In genomic region chr3:172596394-172596706, GRCh38 we compare ENCODE assay signal across 8 cellular contexts.
A peak's percentile ranks its signal among the peaks of the same experiment; 100 is the strongest.
DNase-seq lines count a peak whose midpoint lies in the region; FAIRE-seq and TF ChIP-seq lines count a peak whose summit lies in the region.
"Had no signal": no experiment of that assay in that cellular context is flagged by ENCODE, and none has a peak within 500 bp of the region (broad histone marks: within the 10 kb centered on the region; RNA-seq: fewer than 3 reads in every experiment).

No MANE protein-coding gene starts in this region.

- H3K4me1 ChIP-seq in CD8-positive, alpha-beta memory T cell (ENCODE audit: insufficient read depth, low read length), result peaks cover 33% of the 10 kb centered on the region
- H3K4me1 ChIP-seq in endothelial cell of umbilical vein (ENCODE audit: control insufficient read depth, extremely low read depth, insufficient read depth, low read length), result peaks cover 16% of the 10 kb centered on the region

- H3K36me3 Mint-ChIP-seq in CD8-positive, alpha-beta memory T cell, result no peaks in the 10 kb centered on the region
- H3K36me3 Mint-ChIP-seq in progenitor cell of endocrine pancreas (ENCODE audit: insufficient read depth), result no peaks in the 10 kb centered on the region

- peak overlapping the region; percentile 39 for H3K4me3 ChIP-seq in CD8-positive, alpha-beta memory T cell (ENCODE audit: low read length)
- H3K4me3 ChIP-seq in endothelial cell of umbilical vein (replicated peaks in 1 of 3; ENCODE audit: insufficient read depth in 1 of 3, low read depth in 1 of 3, low read length in 3 of 3), result no peak overlapping the region

- H3K27me3 ChIP-seq in CD8-positive, alpha-beta memory T cell (ENCODE audit: insufficient read depth, low read length, poor library complexity, severe bottlenecking), result no peaks in the 10 kb centered on the region
- no peaks in the 10 kb centered on the region for H3K27me3 ChIP-seq in endothelial cell of umbilical vein (ENCODE audit: control insufficient read depth in 2 of 2, insufficient read depth in 2 of 2, low read length in 2 of 2)

- H4K20me1 ChIP-seq in endothelial cell of umbilical vein (replicated peaks; ENCODE audit: control insufficient read depth, extremely low read depth, insufficient read depth, low read length), result no peaks in the 10 kb centered on the region

- no peaks in the 10 kb centered on the region for H3K36me3 ChIP-seq in CD8-positive, alpha-beta memory T cell (ENCODE audit: insufficient read depth, low read length)
- no peaks in the 10 kb centered on the region for H3K36me3 ChIP-seq in endothelial cell of umbilical vein (ENCODE audit: control insufficient read depth in 2 of 2, extremely low read depth in 1 of 2, insufficient read depth in 2 of 2, low read length in 2 of 2)

- no peaks in the 10 kb centered on the region for H3K9me3 Mint-ChIP-seq in CD8-positive, alpha-beta memory T cell
- H3K9me3 Mint-ChIP-seq in progenitor cell of endocrine pancreas (ENCODE audit: low read depth), result peaks cover 3% of the 10 kb centered on the region

- no peaks in the 10 kb centered on the region for H3K9me3 ChIP-seq in CD8-positive, alpha-beta memory T cell (ENCODE audit: low read length)
- no peaks in the 10 kb centered on the region for H3K9me3 ChIP-seq in endothelial cell of umbilical vein (replicated peaks; ENCODE audit: control insufficient read depth, insufficient read depth, low read length)

- DNase-seq in CD8-positive, alpha-beta memory T cell, result no peak
- DNase-seq in RWPE1 (ENCODE audit: low spot score), result no peak
- no peak for DNase-seq in endothelial cell of umbilical vein (ENCODE audit: low read depth, low spot score)
- no peak for DNase-seq in progenitor cell of endocrine pancreas (ENCODE audit: low spot score, unreplicated experiment)
- no peak for DNase-seq in GM03348 (ENCODE audit: low spot score)
- no peak for DNase-seq in Ammon's horn (ENCODE audit: low spot score)
- no peak for DNase-seq in NCI-H69 (lab: John Stamatoyannopoulos, UW)
- DNase-seq: activated CD4-positive, CD25-positive, alpha-beta regulatory T cell had no signal

- BruUV-seq in endothelial cell of umbilical vein (replicated peaks; lab: Mats Ljungman, UMichigan), result no TSS peak

- peak; percentile 63 for TF ChIP-seq CTCF in RWPE1 (conservative IDR thresholded peaks at IDR 0.05; ENCODE audit: low read depth)
- no peak for TF ChIP-seq CTCF in endothelial cell of umbilical vein (IDR thresholded peaks at IDR 0.05; ENCODE audit: extremely low read depth in 1 of 2, insufficient read depth in 1 of 2, low read depth in 1 of 2, low read length in 2 of 2)
- TF ChIP-seq CTCF in progenitor cell of endocrine pancreas (IDR thresholded peaks at IDR 0.05; ENCODE audit: unreplicated experiment), result no peak

- H3K27me3 Mint-ChIP-seq in CD8-positive, alpha-beta memory T cell, result no peaks in the 10 kb centered on the region
- no peaks in the 10 kb centered on the region for H3K27me3 Mint-ChIP-seq in progenitor cell of endocrine pancreas

- no peak for FAIRE-seq in endothelial cell of umbilical vein (lab: Jason Lieb, UNC)

- no peak for TF ChIP-seq POLR2A in endothelial cell of umbilical vein (IDR thresholded peaks at IDR 0.05; ENCODE audit: low read depth, low read length)

- no peak overlapping the region for H2AFZ ChIP-seq in endothelial cell of umbilical vein (ENCODE audit: low read depth, low read length)

- no peaks in the 10 kb centered on the region for H3K9me1 ChIP-seq in endothelial cell of umbilical vein (replicated peaks; ENCODE audit: control insufficient read depth, extremely low read depth, insufficient read depth, low read length)

- H3K4me2 ChIP-seq in endothelial cell of umbilical vein (ENCODE audit: insufficient read depth, low read length), result peak overlapping the region; percentile 60

- no peak overlapping the region for H3K27ac ChIP-seq in CD8-positive, alpha-beta memory T cell (ENCODE audit: low read depth, low read length)
- H3K27ac ChIP-seq in RWPE1 (no peak overlapping the region), endothelial cell of umbilical vein (ENCODE audit: insufficient read depth, low read depth, low read length) (no peak overlapping the region)

- H3K9ac ChIP-seq in endothelial cell of umbilical vein (replicated peaks; ENCODE audit: extremely low read depth, insufficient read depth, low read length), result no peak overlapping the region

- dilution Hi-C loops in endothelial cell of umbilical vein (cut with MboI; ENCODE audit: extremely low pct_ligation_motif_present, low sequenced_read_pairs), result no loop called here

- peaks cover 37 to 47% (median 46%) of the 10 kb centered on the region in 3 donors for H3K4me1 Mint-ChIP-seq in CD8-positive, alpha-beta memory T cell
- peaks cover 22% of the 10 kb centered on the region for H3K4me1 Mint-ChIP-seq in progenitor cell of endocrine pancreas (ENCODE audit: low read depth)

- intact Hi-C loops in endothelial cell of umbilical vein (cut with micrococcal nuclease), result loop anchor here (1.0 kb wide), 3 partner anchors 27 to 106 kb away; no protein-coding TSS in a partner anchor

- H3K79me2 ChIP-seq in endothelial cell of umbilical vein (ENCODE audit: control insufficient read depth, insufficient read depth, low read length), result no peaks in the 10 kb centered on the region

- CTCF ChIA-PET in CD8-positive, alpha-beta memory T cell (lab: Charles Lee), result interaction anchor here (0.8 to 4.8 kb wide), 23 partner anchors 10 to 264 kb away, joined by 3 to 39 read pairs (median 7); no protein-coding TSS in a partner anchor
- CTCF ChIA-PET in RWPE1 (lab: Yijun Ruan, JAX) (interaction anchor here (0.5 to 2.2 kb wide), 13 partner anchors 12 to 1853 kb away, joined by 3 to 11 read pairs (median 4); partner anchors contain the start of gene TNFSF10), endothelial cell of umbilical vein (lab: Charles Lee) (interaction anchor here (0.7 to 5.0 kb wide), 52 partner anchors 11 to 264 kb away, joined by 3 to 56 read pairs (median 6); partner anchors contain the start of gene TNFSF10)

- H3K27ac Mint-ChIP-seq in CD8-positive, alpha-beta memory T cell, result peak overlapping the region in 6 of 8 donors; percentile 24 to 92 (median 87)
- H3K27ac Mint-ChIP-seq in progenitor cell of endocrine pancreas, result peak overlapping the region; percentile 78

- POLR2A ChIA-PET in CD8-positive, alpha-beta memory T cell (lab: Charles Lee), result interaction anchor here (0.7 kb wide), 1 partner anchor 72 kb away, joined by 3 read pairs; no protein-coding TSS in a partner anchor
- POLR2A ChIA-PET in RWPE1 (lab: Yijun Ruan, JAX; ENCODE audit: low non-redundant PET), result no interaction called here
- POLR2A ChIA-PET in endothelial cell of umbilical vein (lab: Charles Lee), result no interaction called here

- H3K4me3 Mint-ChIP-seq in CD8-positive, alpha-beta memory T cell, result peak overlapping the region in 2 of 7 donors; percentile 85 to 90
- H3K4me3 Mint-ChIP-seq in progenitor cell of endocrine pancreas (ENCODE audit: low read depth), result no peak overlapping the region

TF ChIP-seq in endothelial cell of umbilical vein, 7 proteins besides CTCF, POLR2A, EP300 and RAD21:
- TF ChIP-seq EZH2 (IDR thresholded peaks at IDR 0.05; ENCODE audit: borderline replicate concordance, low read depth, low read length, severe bottlenecking), result no peak
- TF ChIP-seq POLR2AphosphoS5 (IDR thresholded peaks at IDR 0.05; ENCODE audit: insufficient read depth, low read depth, low read length), result no peak
- no peak for TF ChIP-seq FOS (IDR thresholded peaks at IDR 0.05; ENCODE audit: borderline replicate concordance, insufficient read depth, low read length)
- no peak for TF ChIP-seq GATA2 (IDR thresholded peaks at IDR 0.05; ENCODE audit: insufficient read depth, insufficient read length, low read depth, low read length)
- TF ChIP-seq MYC (IDR thresholded peaks at IDR 0.05; ENCODE audit: low read depth, low read length), result no peak
- no peak for TF ChIP-seq JUN (IDR thresholded peaks at IDR 0.05; ENCODE audit: borderline replicate concordance, insufficient read depth, insufficient read length, low read depth)
- TF ChIP-seq MAX (IDR thresholded peaks at IDR 0.05; ENCODE audit: insufficient read depth, insufficient read length), result no peak
TF ChIP-seq in endothelial cell of umbilical vein: peak in this region for 0.
